Comparison of ENCODE assay signal across 1 cellular context in genomic region chr4:114600066-114600552, GRCh38.
A peak's percentile ranks its signal among the peaks of the same experiment; 100 is the strongest.
TF ChIP-seq lines count a peak whose summit lies in the region.

No MANE protein-coding gene starts in this region.

TF ChIP-seq in H1, 55 proteins besides CTCF, POLR2A, EP300 and RAD21 (continued from another document):
- no peak for TF ChIP-seq CHD7 (IDR thresholded peaks at IDR 0.05; ENCODE audit: insufficient replicate concordance, low read length)
- no peak for TF ChIP-seq TBP (IDR thresholded peaks at IDR 0.05; ENCODE audit: low read depth, low read length)
- no peak for TF ChIP-seq POLR2AphosphoS5 (IDR thresholded peaks at IDR 0.05; ENCODE audit: low read depth, low read length)
- TF ChIP-seq SRF (IDR thresholded peaks at IDR 0.05; ENCODE audit: low read depth, low read length) = no peak
- TF ChIP-seq KDM1A (IDR thresholded peaks at IDR 0.05; ENCODE audit: borderline replicate concordance, low read length) = no peak
- TF ChIP-seq ASH2L (IDR thresholded peaks at IDR 0.05; ENCODE audit: low read length) = peak; percentile 26
- no peak for TF ChIP-seq ATF3 (IDR thresholded peaks at IDR 0.05; ENCODE audit: insufficient read depth, low read depth, low read length)
- TF ChIP-seq RBBP5 (IDR thresholded peaks at IDR 0.05; ENCODE audit: borderline replicate concordance, low read depth, low read length) = no peak
- no peak for TF ChIP-seq BRCA1 (IDR thresholded peaks at IDR 0.05; ENCODE audit: low read depth, low read length)
